In the genomic region with DNA sequence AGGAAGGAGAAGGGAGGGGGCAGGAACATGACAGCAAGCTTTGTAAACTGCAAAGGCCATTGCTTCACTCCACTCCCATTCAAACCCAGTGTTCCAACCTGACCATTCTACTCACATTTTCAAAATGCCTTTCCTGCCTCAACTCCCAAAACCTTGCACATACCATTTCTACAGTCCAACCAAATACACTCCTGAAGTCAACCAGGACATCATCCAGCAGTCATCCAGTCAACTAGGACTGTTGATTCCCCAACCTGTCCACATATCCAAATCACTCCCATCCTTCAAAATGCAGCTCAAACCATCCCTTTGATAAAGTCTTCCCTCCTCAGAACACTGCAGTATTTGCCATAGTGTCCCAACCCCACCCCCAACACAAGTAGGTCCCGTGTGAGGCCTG, we compare ENCODE assay signal across 34 cellular contexts.
"Had no signal": no experiment of that assay in that cellular context is flagged by ENCODE, and none has a peak within 500 bp of the region (broad histone marks: within the 10 kb centered on the region; RNA-seq: fewer than 3 reads in every experiment).

No MANE protein-coding gene starts in this region.

- H3K4me1 ChIP-seq: Peyer's patch had no signal

- H3K27ac ChIP-seq: Peyer's patch, VCaP had no signal

- ATAC-seq: activated naive CD8-positive, alpha-beta T cell treated with anti-CD3 and anti-CD28 coated beads, Interleukin-2, amount 50 U/mL, for 24 hours; activated T-cell treated with anti-CD3 and anti-CD28 coated beads, Interleukin-2, amount 50 U/mL, for 4 hours; PC-3 had no signal

- H3K27ac Mint-ChIP-seq: activated CD4-positive, alpha-beta memory T cell treated with anti-CD3 and anti-CD28 coated beads for 36 hours; activated CD4-positive, alpha-beta T cell treated with anti-CD3 and anti-CD28 coated beads, Interleukin-2, amount 10 ng/mL, durations not matched to agents 7 days and 5 days; activated naive CD4-positive, alpha-beta T cell treated with anti-CD3 and anti-CD28 coated beads for 36 hours; activated naive CD8-positive, alpha-beta T cell; activated naive CD8-positive, alpha-beta T cell treated with anti-CD3 and anti-CD28 coated beads, Interleukin-2, amount 50 U/mL, for 24 hours; activated T-helper 1 cell treated with anti-CD3 and anti-CD28 coated beads, Interleukin-12 subunit alpha, Interleukin-12 subunit beta, Interleukin-2, Interleukin-4 antibody, amounts not matched to agents 30 ng/mL and 10 ng/mL and 1 ng/mL, durations not matched to agents 14 hours and 24 hours and 36 hours; brain had no signal

- H3K9me3 Mint-ChIP-seq: activated CD4-positive, alpha-beta memory T cell treated with anti-CD3 and anti-CD28 coated beads for 36 hours; activated CD4-positive, alpha-beta T cell treated with anti-CD3 and anti-CD28 coated beads, Interleukin-2, amount 10 ng/mL, durations not matched to agents 7 days and 5 days; activated naive CD4-positive, alpha-beta T cell treated with anti-CD3 and anti-CD28 coated beads for 36 hours; activated naive CD8-positive, alpha-beta T cell treated with anti-CD3 and anti-CD28 coated beads, Interleukin-2, amount 50 U/mL, for 24 hours; activated T-cell treated with anti-CD3 and anti-CD28 coated beads, Interleukin-2, amount 50 U/mL, for 4 hours; activated T-helper 1 cell treated with anti-CD3 and anti-CD28 coated beads, Interleukin-12 subunit alpha, Interleukin-12 subunit beta, Interleukin-2, Interleukin-4 antibody, amounts not matched to agents 30 ng/mL and 10 ng/mL and 1 ng/mL, durations not matched to agents 14 hours and 24 hours and 36 hours; brain had no signal

- H3K27me3 Mint-ChIP-seq: activated CD4-positive, alpha-beta memory T cell treated with anti-CD3 and anti-CD28 coated beads for 36 hours; activated naive CD8-positive, alpha-beta T cell had no signal

- FAIRE-seq: bronchial epithelial cell had no signal

- H3K27me3 ChIP-seq: Peyer's patch had no signal

- H3K36me3 Mint-ChIP-seq: activated CD4-positive, alpha-beta memory T cell treated with anti-CD3 and anti-CD28 coated beads for 36 hours had no signal

- H3K9me3 ChIP-seq: Peyer's patch had no signal

- H3K4me3 ChIP-seq: Peyer's patch had no signal

- H3K4me3 Mint-ChIP-seq: activated CD4-positive, alpha-beta memory T cell treated with anti-CD3 and anti-CD28 coated beads for 36 hours; activated CD4-positive, alpha-beta T cell treated with anti-CD3 and anti-CD28 coated beads, Interleukin-2, amount 10 ng/mL, durations not matched to agents 7 days and 5 days; activated naive CD4-positive, alpha-beta T cell treated with anti-CD3 and anti-CD28 coated beads for 36 hours; activated naive CD8-positive, alpha-beta T cell; activated naive CD8-positive, alpha-beta T cell treated with anti-CD3 and anti-CD28 coated beads, Interleukin-2, amount 50 U/mL, for 24 hours; activated T-helper 1 cell treated with anti-CD3 and anti-CD28 coated beads, Interleukin-12 subunit alpha, Interleukin-12 subunit beta, Interleukin-2, Interleukin-4 antibody, amounts not matched to agents 30 ng/mL and 10 ng/mL and 1 ng/mL, durations not matched to agents 14 hours and 24 hours and 36 hours had no signal

- DNase-seq: activated CD4-positive, alpha-beta memory T cell treated with anti-CD3 and anti-CD28 coated beads for 36 hours; activated CD4-positive, alpha-beta T cell treated with anti-CD3 and anti-CD28 coated beads, Interleukin-2, amount 10 ng/mL, durations not matched to agents 7 days and 5 days; activated CD8-positive, alpha-beta memory T cell treated with anti-CD3 and anti-CD28 coated beads, Interleukin-2, amount 50 U/mL, for 4 hours; activated gamma-delta T cell treated with Interleukin-2 at 50 U/mL for 16 hours; activated naive CD4-positive, alpha-beta T cell treated with anti-CD3 and anti-CD28 coated beads for 36 hours; activated naive CD8-positive, alpha-beta T cell treated with anti-CD3 and anti-CD28 coated beads, Interleukin-2, amount 50 U/mL, for 24 hours; activated T-cell treated with anti-CD3 and anti-CD28 coated beads for 4 hours; activated T-cell treated with anti-CD3 and anti-CD28 coated beads, Interleukin-2, amount 50 U/mL, for 4 hours; anterior cingulate cortex; caudate nucleus; NCI-H1092 treated with DMSO at 0.1 percent for 48 hours; NCI-H1417; NCI-H146; NCI-H187; NCI-H2029 treated with DMSO at 0.1 percent for 48 hours; NCI-H2107; NCI-H2171; NCI-H510A; NCI-H526; NCI-H748 treated with DMSO at 0.1 percent for 48 hours; NK-92 treated with Interleukin-12 subunit alpha and Interleukin-12 subunit beta, amount 100 ng/mL, for 24 hours; PC-3; Peyer's patch; RPMI8226; SIG-M5; SW 1271; T-helper 1 cell; T-helper 2 cell; T-helper 9 cell had no signal
